Comparison of ENCODE assay signal across 9 cellular contexts in the genomic region with DNA sequence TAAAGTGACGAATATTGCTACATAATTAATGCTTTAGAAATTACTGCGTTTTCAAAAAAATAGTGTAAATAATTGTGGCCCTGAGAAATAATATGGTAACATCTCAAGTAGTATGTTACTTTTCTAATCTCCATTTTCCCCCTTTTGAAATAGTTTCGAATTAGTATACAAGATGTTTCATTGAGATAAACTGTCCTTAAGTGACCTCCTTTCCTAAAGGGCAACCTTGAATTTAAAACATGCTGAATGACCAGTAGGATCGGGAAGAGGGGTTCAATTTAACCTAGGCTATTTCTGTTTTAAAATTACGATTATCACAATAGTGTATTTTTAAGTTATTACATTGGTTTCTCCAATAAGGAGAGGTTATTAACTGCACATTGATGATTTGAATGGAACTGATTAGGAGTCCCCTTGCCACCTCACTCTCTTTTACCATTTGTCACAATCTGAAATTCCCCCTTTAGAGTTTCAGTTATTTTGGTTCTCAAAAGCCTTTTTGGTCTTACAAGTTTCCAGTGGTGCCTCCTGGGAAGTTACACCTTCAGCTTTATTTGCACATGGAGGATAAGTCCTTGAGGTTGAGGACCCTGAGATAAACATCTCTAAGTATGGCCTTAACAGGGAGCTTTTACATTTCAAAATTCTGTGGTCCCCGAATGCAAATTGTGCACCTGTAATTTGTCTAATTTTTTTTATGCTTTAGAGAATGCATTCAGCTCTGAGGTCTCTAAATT. TPM values are rescaled to one million over a fixed set of nuclear protein-coding genes. Genes with fewer than 3 reads are reported as not detected.
DNase-seq lines count a peak whose midpoint lies in the region; ATAC-seq and TF ChIP-seq lines count a peak whose summit lies in the region.
"Had no signal": no experiment of that assay in that cellular context is flagged by ENCODE, and none has a peak within 500 bp of the region (broad histone marks: within the 10 kb centered on the region; RNA-seq: fewer than 3 reads in every experiment).

No MANE protein-coding gene starts in this region.

- intact Hi-C loops in activated CD4-positive, alpha-beta T cell treated with anti-CD3 and anti-CD28 coated beads, Interleukin-2, amount 10 ng/mL, durations not matched to agents 24 days and 14 days (cut with micrococcal nuclease): no loop called here

- peak; percentile 59 for DNase-seq in activated CD4-positive, alpha-beta T cell treated with anti-CD3 and anti-CD28 coated beads, Interleukin-2, amount 10 ng/mL, durations not matched to agents 24 days and 14 days
- no peak for DNase-seq in activated CD4-positive, alpha-beta T cell treated with anti-CD3 and anti-CD28 coated beads, Interleukin-2, amount 50 U/mL, for 48 hours
- DNase-seq in WTC11 (ENCODE audit: low spot score) (no peak), foreskin keratinocyte (no peak), NCI-H1436 treated with DMSO at 0.1 percent for 48 hours (lab: John Stamatoyannopoulos, UW) (no peak)
- DNase-seq in stimulated activated naive B cell treated with anti-CD40 and anti-IgM and Interleukin-4, amounts not matched to agents 10 μg/mL and 1 μg/mL and 100 μg/mL, for 72 hours: no peak
- DNase-seq: NCI-H526 treated with DMSO at 0.1 percent for 48 hours had no signal

- peaks cover 69% of the 10 kb centered on the region for H3K4me1 Mint-ChIP-seq in activated CD4-positive, alpha-beta T cell treated with anti-CD3 and anti-CD28 coated beads, Interleukin-2, amount 10 ng/mL, durations not matched to agents 24 days and 14 days
- H3K4me1 Mint-ChIP-seq in WTC11: peaks cover 81% of the 10 kb centered on the region
- peaks cover 49 to 71% of the 10 kb centered on the region in 2 donors for H3K4me1 Mint-ChIP-seq in stimulated activated naive B cell treated with anti-CD40 and anti-IgM and Interleukin-4, amounts not matched to agents 10 μg/mL and 1 μg/mL and 100 μg/mL, for 72 hours

- no peaks in the 10 kb centered on the region for H3K27me3 Mint-ChIP-seq in activated CD4-positive, alpha-beta T cell treated with anti-CD3 and anti-CD28 coated beads, Interleukin-2, amount 10 ng/mL, durations not matched to agents 24 days and 14 days
- H3K27me3 Mint-ChIP-seq in WTC11 (ENCODE audit: low read depth): no peaks in the 10 kb centered on the region
- no peaks in the 10 kb centered on the region for H3K27me3 Mint-ChIP-seq in stimulated activated naive B cell treated with anti-CD40 and anti-IgM and Interleukin-4, amounts not matched to agents 10 μg/mL and 1 μg/mL and 100 μg/mL, for 72 hours

- peak overlapping the region; percentile 94 for H3K4me3 Mint-ChIP-seq in activated CD4-positive, alpha-beta T cell treated with anti-CD3 and anti-CD28 coated beads, Interleukin-2, amount 10 ng/mL, durations not matched to agents 24 days and 14 days
- H3K4me3 Mint-ChIP-seq in WTC11: peak overlapping the region; percentile 58
- H3K4me3 Mint-ChIP-seq in stimulated activated naive B cell treated with anti-CD40 and anti-IgM and Interleukin-4, amounts not matched to agents 10 μg/mL and 1 μg/mL and 100 μg/mL, for 72 hours: peak overlapping the region; percentile 84 to 98

- CTCF ChIA-PET in WTC11 (lab: Charles Lee): interaction anchor here (0.7 kb wide), 1 partner anchor 166 kb away, joined by 3 read pairs; no protein-coding TSS in a partner anchor

- H3K27ac Mint-ChIP-seq in activated CD4-positive, alpha-beta T cell treated with anti-CD3 and anti-CD28 coated beads, Interleukin-2, amount 10 ng/mL, durations not matched to agents 24 days and 14 days: peak overlapping the region; percentile 80
- no peak overlapping the region for H3K27ac Mint-ChIP-seq in WTC11
- peak overlapping the region; percentile 91 for H3K27ac Mint-ChIP-seq in stimulated activated naive B cell treated with anti-CD40 and anti-IgM and Interleukin-4, amounts not matched to agents 10 μg/mL and 1 μg/mL and 100 μg/mL, for 72 hours

- ATAC-seq in WTC11: no peak
- no peak for ATAC-seq in foreskin keratinocyte
- ATAC-seq in stimulated activated naive B cell treated with anti-CD40 and anti-IgM and Interleukin-4, amounts not matched to agents 10 μg/mL and 1 μg/mL and 100 μg/mL, for 72 hours (replicated peaks): no peak
- no peak for ATAC-seq in GM21529 (IDR thresholded peaks at IDR 0.05; ENCODE audit: unreplicated experiment)
- ATAC-seq in GM21390 (IDR thresholded peaks at IDR 0.05; ENCODE audit: unreplicated experiment): no peak

- peak overlapping the region; percentile 90 for H3K27ac ChIP-seq in foreskin keratinocyte

- H3K4me1 ChIP-seq in foreskin keratinocyte: peaks cover 43% of the 10 kb centered on the region

- no peaks in the 10 kb centered on the region for H3K27me3 ChIP-seq in foreskin keratinocyte

- POLR2A ChIA-PET in WTC11 (lab: Charles Lee): interaction anchor here (0.6 to 1.8 kb wide), 2 partner anchors 27 to 136 kb away, joined by 3 to 6 read pairs; a partner anchor contains a TSS

- no peaks in the 10 kb centered on the region for H3K9me3 Mint-ChIP-seq in activated CD4-positive, alpha-beta T cell treated with anti-CD3 and anti-CD28 coated beads, Interleukin-2, amount 10 ng/mL, durations not matched to agents 24 days and 14 days
- no peaks in the 10 kb centered on the region for H3K9me3 Mint-ChIP-seq in WTC11
- H3K9me3 Mint-ChIP-seq in stimulated activated naive B cell treated with anti-CD40 and anti-IgM and Interleukin-4, amounts not matched to agents 10 μg/mL and 1 μg/mL and 100 μg/mL, for 72 hours: no peaks in the 10 kb centered on the region

- H3K36me3 Mint-ChIP-seq in activated CD4-positive, alpha-beta T cell treated with anti-CD3 and anti-CD28 coated beads, Interleukin-2, amount 10 ng/mL, durations not matched to agents 24 days and 14 days (ENCODE audit: low read depth): peaks cover 56% of the 10 kb centered on the region
- H3K36me3 Mint-ChIP-seq in WTC11: peaks cover 3% of the 10 kb centered on the region; the same call in 1 of the 2 replicates
- peaks cover 40 to 78% of the 10 kb centered on the region in 2 donors for H3K36me3 Mint-ChIP-seq in stimulated activated naive B cell treated with anti-CD40 and anti-IgM and Interleukin-4, amounts not matched to agents 10 μg/mL and 1 μg/mL and 100 μg/mL, for 72 hours

- TF ChIP-seq CTCF in WTC11 (IDR thresholded peaks at IDR 0.05) (no peak), foreskin keratinocyte (conservative IDR thresholded peaks at IDR 0.05) (no peak)

TF ChIP-seq in WTC11, 78 proteins besides CTCF, POLR2A, EP300 and RAD21 (continues in another document):
- no peak for TF ChIP-seq ZNF219 (CRISPR knock-in tag; IDR thresholded peaks at IDR 0.05; ENCODE audit: borderline replicate concordance)
- TF ChIP-seq, protein P1, sequence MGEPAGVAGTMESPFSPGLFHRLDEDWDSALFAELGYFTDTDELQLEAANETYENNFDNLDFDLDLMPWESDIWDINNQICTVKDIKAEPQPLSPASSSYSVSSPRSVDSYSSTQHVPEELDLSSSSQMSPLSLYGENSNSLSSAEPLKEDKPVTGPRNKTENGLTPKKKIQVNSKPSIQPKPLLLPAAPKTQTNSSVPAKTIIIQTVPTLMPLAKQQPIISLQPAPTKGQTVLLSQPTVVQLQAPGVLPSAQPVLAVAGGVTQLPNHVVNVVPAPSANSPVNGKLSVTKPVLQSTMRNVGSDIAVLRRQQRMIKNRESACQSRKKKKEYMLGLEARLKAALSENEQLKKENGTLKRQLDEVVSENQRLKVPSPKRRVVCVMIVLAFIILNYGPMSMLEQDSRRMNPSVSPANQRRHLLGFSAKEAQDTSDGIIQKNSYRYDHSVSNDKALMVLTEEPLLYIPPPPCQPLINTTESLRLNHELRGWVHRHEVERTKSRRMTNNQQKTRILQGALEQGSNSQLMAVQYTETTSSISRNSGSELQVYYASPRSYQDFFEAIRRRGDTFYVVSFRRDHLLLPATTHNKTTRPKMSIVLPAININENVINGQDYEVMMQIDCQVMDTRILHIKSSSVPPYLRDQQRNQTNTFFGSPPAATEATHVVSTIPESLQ (CRISPR knock-in tag; IDR thresholded peaks at IDR 0.05): no peak
- TF ChIP-seq ELF4 (CRISPR knock-in tag; IDR thresholded peaks at IDR 0.05; ENCODE audit: low read depth): no peak
- TF ChIP-seq, protein P2, sequence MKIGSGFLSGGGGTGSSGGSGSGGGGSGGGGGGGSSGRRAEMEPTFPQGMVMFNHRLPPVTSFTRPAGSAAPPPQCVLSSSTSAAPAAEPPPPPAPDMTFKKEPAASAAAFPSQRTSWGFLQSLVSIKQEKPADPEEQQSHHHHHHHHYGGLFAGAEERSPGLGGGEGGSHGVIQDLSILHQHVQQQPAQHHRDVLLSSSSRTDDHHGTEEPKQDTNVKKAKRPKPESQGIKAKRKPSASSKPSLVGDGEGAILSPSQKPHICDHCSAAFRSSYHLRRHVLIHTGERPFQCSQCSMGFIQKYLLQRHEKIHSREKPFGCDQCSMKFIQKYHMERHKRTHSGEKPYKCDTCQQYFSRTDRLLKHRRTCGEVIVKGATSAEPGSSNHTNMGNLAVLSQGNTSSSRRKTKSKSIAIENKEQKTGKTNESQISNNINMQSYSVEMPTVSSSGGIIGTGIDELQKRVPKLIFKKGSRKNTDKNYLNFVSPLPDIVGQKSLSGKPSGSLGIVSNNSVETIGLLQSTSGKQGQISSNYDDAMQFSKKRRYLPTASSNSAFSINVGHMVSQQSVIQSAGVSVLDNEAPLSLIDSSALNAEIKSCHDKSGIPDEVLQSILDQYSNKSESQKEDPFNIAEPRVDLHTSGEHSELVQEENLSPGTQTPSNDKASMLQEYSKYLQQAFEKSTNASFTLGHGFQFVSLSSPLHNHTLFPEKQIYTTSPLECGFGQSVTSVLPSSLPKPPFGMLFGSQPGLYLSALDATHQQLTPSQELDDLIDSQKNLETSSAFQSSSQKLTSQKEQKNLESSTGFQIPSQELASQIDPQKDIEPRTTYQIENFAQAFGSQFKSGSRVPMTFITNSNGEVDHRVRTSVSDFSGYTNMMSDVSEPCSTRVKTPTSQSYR (CRISPR knock-in tag; IDR thresholded peaks at IDR 0.05): no peak
- TF ChIP-seq, protein P3, sequence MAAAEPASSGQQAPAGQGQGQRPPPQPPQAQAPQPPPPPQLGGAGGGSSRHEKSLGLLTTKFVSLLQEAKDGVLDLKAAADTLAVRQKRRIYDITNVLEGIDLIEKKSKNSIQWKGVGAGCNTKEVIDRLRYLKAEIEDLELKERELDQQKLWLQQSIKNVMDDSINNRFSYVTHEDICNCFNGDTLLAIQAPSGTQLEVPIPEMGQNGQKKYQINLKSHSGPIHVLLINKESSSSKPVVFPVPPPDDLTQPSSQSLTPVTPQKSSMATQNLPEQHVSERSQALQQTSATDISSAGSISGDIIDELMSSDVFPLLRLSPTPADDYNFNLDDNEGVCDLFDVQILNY (CRISPR knock-in tag; IDR thresholded peaks at IDR 0.05): no peak
- TF ChIP-seq TEAD4 (CRISPR knock-in tag; IDR thresholded peaks at IDR 0.05): no peak
- no peak for TF ChIP-seq TEAD1 (CRISPR knock-in tag; IDR thresholded peaks at IDR 0.05)

RNA-seq across cellular contexts. Expression of a gene that starts 2.3 kb away (rescaled TPM):
- 452 and 460 TPM in 2 replicates for total RNA-seq in activated CD4-positive, alpha-beta T cell treated with anti-CD3 and anti-CD28 coated beads, Interleukin-2, amount 10 ng/mL, durations not matched to agents 24 days and 14 days
- total RNA-seq in WTC11 (2021): 148 to 169 TPM (median 149 TPM) in 3 replicates
- 242 and 260 TPM in 2 replicates for total RNA-seq in foreskin keratinocyte
- 72.5 and 83.1 TPM in 2 replicates for polyA plus RNA-seq in foreskin keratinocyte
